In the genomic region with DNA sequence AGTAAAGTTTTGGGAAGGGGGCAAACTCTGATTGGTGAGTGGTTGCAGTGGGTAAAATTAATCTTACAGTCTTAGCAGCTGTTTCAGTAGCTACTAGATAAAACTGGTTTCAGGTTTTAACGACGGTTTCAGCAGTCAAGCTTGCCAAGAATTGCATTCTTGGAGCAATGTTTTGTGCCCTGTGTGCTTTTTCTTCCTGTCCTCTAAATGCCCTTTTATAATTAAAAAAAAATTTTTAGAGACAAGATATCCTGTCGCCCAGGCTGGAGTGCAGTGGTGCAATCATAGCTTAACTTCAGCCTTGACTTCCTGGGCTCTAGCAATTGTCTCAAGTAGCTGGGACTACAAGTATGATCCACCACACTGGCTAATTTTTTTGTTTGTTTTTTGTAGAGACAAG, we compare ENCODE assay signal across 23 cellular contexts. TPM values are rescaled to one million over a fixed set of nuclear protein-coding genes. Genes with fewer than 3 reads are reported as not detected.
A peak's percentile ranks its signal among the peaks of the same experiment; 100 is the strongest.
DNase-seq lines count a peak whose midpoint lies in the region; ATAC-seq and TF ChIP-seq lines count a peak whose summit lies in the region.
"Had no signal": no experiment of that assay in that cellular context is flagged by ENCODE, and none has a peak within 500 bp of the region (broad histone marks: within the 10 kb centered on the region; RNA-seq: fewer than 3 reads in every experiment).

No MANE protein-coding gene starts in this region.

- peaks cover 10% of the 10 kb centered on the region for H3K9me3 ChIP-seq in SJCRH30 (replicated peaks)
- H3K9me3 ChIP-seq: A549, gastroesophageal sphincter had no signal

- H3K27ac ChIP-seq in SJCRH30, result no peak overlapping the region; the same call in 1 of the 2 replicates
- H3K27ac ChIP-seq: A549, epithelial cell of prostate, gastroesophageal sphincter had no signal

- DNase-seq in activated naive CD4-positive, alpha-beta T cell treated with anti-CD3 and anti-CD28 coated beads, Interleukin-2, amount 10 ng/mL, durations not matched to agents 7 days and 5 days, result no peak
- DNase-seq in activated naive CD4-positive, alpha-beta T cell treated with anti-CD3 and anti-CD28 coated beads, Interleukin-2, amount 50 U/mL, for 72 hours (ENCODE audit: low spot score in 2 of 2), result no peak
- DNase-seq in SJCRH30 (peak; percentile 25 to 62), fibroblast of villous mesenchyme (ENCODE audit: low read depth) (peak; percentile 38)
- DNase-seq: activated CD4-positive, alpha-beta memory T cell treated with anti-CD3 and anti-CD28 coated beads for 36 hours; activated gamma-delta T cell treated with Interleukin-2 at 50 U/mL for 16 hours; central memory CD4-positive, alpha-beta T cell; mammary epithelial cell; naive thymus-derived CD4-positive, alpha-beta T cell; NCI-H1417; NCI-H526 treated with DMSO at 0.1 percent for 48 hours; SHP77; T-helper 2 cell had no signal

- H3K4me3 Mint-ChIP-seq in activated naive CD4-positive, alpha-beta T cell treated with anti-CD3 and anti-CD28 coated beads, Interleukin-2, amount 10 ng/mL, durations not matched to agents 7 days and 5 days, result no peak overlapping the region
- no peak overlapping the region for H3K4me3 Mint-ChIP-seq in activated T-helper 17 cell treated with anti-CD3 and anti-CD28 coated beads, Interleukin-2, amount 50 U/mL, for 72 hours
- H3K4me3 Mint-ChIP-seq: activated CD4-positive, alpha-beta memory T cell treated with anti-CD3 and anti-CD28 coated beads for 36 hours; naive thymus-derived CD4-positive, alpha-beta T cell; WTC11 had no signal

- H3K4me3 ChIP-seq in SJCRH30 (peak overlapping the region; percentile 21), fibroblast of villous mesenchyme (ENCODE audit: low read depth, low read length) (no peak overlapping the region)
- H3K4me3 ChIP-seq: A549, gastroesophageal sphincter had no signal

- peaks cover 8% of the 10 kb centered on the region; the same call in 1 of the 2 replicates for H3K4me1 ChIP-seq in SJCRH30
- H3K4me1 ChIP-seq: A549, gastroesophageal sphincter had no signal

- H3K4me1 Mint-ChIP-seq in activated naive CD4-positive, alpha-beta T cell treated with anti-CD3 and anti-CD28 coated beads, Interleukin-2, amount 10 ng/mL, durations not matched to agents 7 days and 5 days, result no peaks in the 10 kb centered on the region
- no peaks in the 10 kb centered on the region for H3K4me1 Mint-ChIP-seq in activated T-helper 17 cell treated with anti-CD3 and anti-CD28 coated beads, Interleukin-2, amount 50 U/mL, for 72 hours

- CTCF ChIA-PET in activated naive CD4-positive, alpha-beta T cell treated with anti-CD3 and anti-CD28 coated beads, Interleukin-2, amount 10 ng/mL, durations not matched to agents 7 days and 5 days (lab: Charles Lee), result interaction anchor here (7.9 kb wide), 1 partner anchor 12 kb away, joined by 43 read pairs; no protein-coding TSS in a partner anchor

- peak overlapping the region; percentile 57 for H3K27ac Mint-ChIP-seq in activated naive CD4-positive, alpha-beta T cell treated with anti-CD3 and anti-CD28 coated beads, Interleukin-2, amount 10 ng/mL, durations not matched to agents 7 days and 5 days
- H3K27ac Mint-ChIP-seq in activated naive CD4-positive, alpha-beta T cell treated with anti-CD3 and anti-CD28 coated beads, Interleukin-2, amount 50 U/mL, for 72 hours, result no peak overlapping the region
- H3K27ac Mint-ChIP-seq in activated T-helper 17 cell treated with anti-CD3 and anti-CD28 coated beads, Interleukin-2, amount 50 U/mL, for 72 hours, result no peak overlapping the region
- H3K27ac Mint-ChIP-seq: activated CD4-positive, alpha-beta memory T cell treated with anti-CD3 and anti-CD28 coated beads for 36 hours; naive thymus-derived CD4-positive, alpha-beta T cell had no signal

- TF ChIP-seq CTCF in fibroblast of villous mesenchyme (IDR thresholded peaks at IDR 0.05; ENCODE audit: insufficient read depth, low read depth, low read length), result no peak

- ATAC-seq in activated naive CD4-positive, alpha-beta T cell treated with anti-CD3 and anti-CD28 coated beads, Interleukin-2, amount 50 U/mL, for 72 hours, result no peak
- ATAC-seq in HG02938 (IDR thresholded peaks at IDR 0.05; ENCODE audit: unreplicated experiment), result no peak
- ATAC-seq in GM21367 (IDR thresholded peaks at IDR 0.05; ENCODE audit: unreplicated experiment), result no peak
- ATAC-seq in HG03196 (IDR thresholded peaks at IDR 0.05; ENCODE audit: unreplicated experiment), result no peak
- no peak for ATAC-seq in activated T-helper 17 cell treated with anti-CD3 and anti-CD28 coated beads, Interleukin-2, amount 50 U/mL, for 72 hours (replicated peaks)
- ATAC-seq: A549, gastroesophageal sphincter had no signal

- no peaks in the 10 kb centered on the region for H3K36me3 ChIP-seq in SJCRH30
- H3K36me3 ChIP-seq: gastroesophageal sphincter had no signal

- peaks cover 5% of the 10 kb centered on the region for H3K9me3 Mint-ChIP-seq in activated naive CD4-positive, alpha-beta T cell treated with anti-CD3 and anti-CD28 coated beads, Interleukin-2, amount 10 ng/mL, durations not matched to agents 7 days and 5 days
- peaks cover 7% of the 10 kb centered on the region in 2 donors for H3K9me3 Mint-ChIP-seq in activated naive CD4-positive, alpha-beta T cell treated with anti-CD3 and anti-CD28 coated beads, Interleukin-2, amount 50 U/mL, for 72 hours
- no peaks in the 10 kb centered on the region for H3K9me3 Mint-ChIP-seq in activated T-helper 17 cell treated with anti-CD3 and anti-CD28 coated beads, Interleukin-2, amount 50 U/mL, for 72 hours

- peaks cover 13% of the 10 kb centered on the region for H3K36me3 Mint-ChIP-seq in activated naive CD4-positive, alpha-beta T cell treated with anti-CD3 and anti-CD28 coated beads, Interleukin-2, amount 10 ng/mL, durations not matched to agents 7 days and 5 days
- peaks cover 10 to 15% of the 10 kb centered on the region in 2 donors for H3K36me3 Mint-ChIP-seq in activated naive CD4-positive, alpha-beta T cell treated with anti-CD3 and anti-CD28 coated beads, Interleukin-2, amount 50 U/mL, for 72 hours
- H3K36me3 Mint-ChIP-seq in activated T-helper 17 cell treated with anti-CD3 and anti-CD28 coated beads, Interleukin-2, amount 50 U/mL, for 72 hours (ENCODE audit: low read depth), result peaks cover 23% of the 10 kb centered on the region

- H3K27me3 Mint-ChIP-seq in activated naive CD4-positive, alpha-beta T cell treated with anti-CD3 and anti-CD28 coated beads, Interleukin-2, amount 10 ng/mL, durations not matched to agents 7 days and 5 days, result no peaks in the 10 kb centered on the region
- H3K27me3 Mint-ChIP-seq in activated T-helper 17 cell treated with anti-CD3 and anti-CD28 coated beads, Interleukin-2, amount 50 U/mL, for 72 hours, result no peaks in the 10 kb centered on the region
- H3K27me3 Mint-ChIP-seq: activated CD4-positive, alpha-beta memory T cell treated with anti-CD3 and anti-CD28 coated beads for 36 hours had no signal

- no peaks in the 10 kb centered on the region for H3K27me3 ChIP-seq in SJCRH30
- H3K27me3 ChIP-seq: gastroesophageal sphincter had no signal

RNA-seq across cellular contexts. Expression of a gene that starts 6.3 kb away (rescaled TPM):
- under 1 TPM in 1 of 2 donors, not detected in 1; 0.54 TPM for total RNA-seq in activated naive CD4-positive, alpha-beta T cell treated with anti-CD3 and anti-CD28 coated beads, Interleukin-2, amount 50 U/mL, for 72 hours
- total RNA-seq in SJCRH30 (2014; rRNA removed; shearing (Covaris generic)), result not detected in 2 replicates
- under 0.01 TPM in 1 of 2 replicates, not detected in the other for total RNA-seq in fibroblast of villous mesenchyme
- total RNA-seq in activated T-helper 17 cell treated with anti-CD3 and anti-CD28 coated beads, Interleukin-2, amount 50 U/mL, for 72 hours, result under 1 TPM in 1 of 2 donors, not detected in 1; 0.24 TPM
- total RNA-seq: gastroesophageal sphincter, kidney epithelial cell, mammary epithelial cell, osteoblast, WTC11 had no signal

RNA-seq across cellular contexts. Expression of a gene that starts 32.3 kb away (rescaled TPM):
- total RNA-seq in activated naive CD4-positive, alpha-beta T cell treated with anti-CD3 and anti-CD28 coated beads, Interleukin-2, amount 50 U/mL, for 72 hours, result 10 to 100 TPM; 17.4 to 22.8 TPM
- total RNA-seq in SJCRH30 (2014; rRNA removed; shearing (Covaris generic)), result 11.3 and 11.8 TPM in 2 replicates
- total RNA-seq in fibroblast of villous mesenchyme, result 23.5 and 54.8 TPM in 2 replicates
- 10 to 100 TPM; 14.7 to 36.5 TPM for total RNA-seq in activated T-helper 17 cell treated with anti-CD3 and anti-CD28 coated beads, Interleukin-2, amount 50 U/mL, for 72 hours

Comparison
In these comparisons a context has a peak if more than half of its experiments do, and no peak if none do; other contexts are left out.
1. DNase-seq: peak in SJCRH30 (2 of 2) and fibroblast of villous mesenchyme (single experiment); none in activated naive CD4-positive, alpha-beta T cell treated with anti-CD3 and anti-CD28 coated beads, Interleukin-2, amount 10 ng/mL, durations not matched to agents 7 days and 5 days (single experiment) and activated naive CD4-positive, alpha-beta T cell treated with anti-CD3 and anti-CD28 coated beads, Interleukin-2, amount 50 U/mL, for 72 hours (0 of 2).